17 cellular contexts compared by ENCODE assay signal in genomic region chr22:40416636-40417035, GRCh38. TPM values are rescaled to one million over a fixed set of nuclear protein-coding genes. Genes with fewer than 3 reads are reported as not detected.
DNase-seq lines count a peak whose midpoint lies in the region; ATAC-seq lines count a peak whose summit lies in the region.
"Had no signal": no experiment of that assay in that cellular context is flagged by ENCODE, and none has a peak within 500 bp of the region (broad histone marks: within the 10 kb centered on the region; RNA-seq: fewer than 3 reads in every experiment).

No MANE protein-coding gene starts in this region.

- H2AK5ac ChIP-seq in neuronal stem cell (ENCODE audit: low read depth, low read length): no peak overlapping the region

- H3K9me2 ChIP-seq in Karpas-422 (replicated peaks; ENCODE audit: insufficient read depth, low read length): no peaks in the 10 kb centered on the region

- peak overlapping the region; percentile 72 for H3K27ac Mint-ChIP-seq in activated CD4-positive, alpha-beta T cell treated with anti-CD3 and anti-CD28 coated beads for 36 hours
- peak overlapping the region; percentile 84 for H3K27ac Mint-ChIP-seq in activated naive CD8-positive, alpha-beta T cell treated with anti-CD3 and anti-CD28 coated beads, Interleukin-2, amount 50 U/mL, for 24 hours

- H2BK15ac ChIP-seq in neuronal stem cell (ENCODE audit: low read length): no peak overlapping the region

- H3K4me3 ChIP-seq in Karpas-422 (ENCODE audit: low read length) (peak overlapping the region; percentile 42; the same call in 1 of the 2 replicates), neuronal stem cell (ENCODE audit: low read length in 2 of 2) (no peak overlapping the region)
- H3K4me3 ChIP-seq: GM23248, transverse colon had no signal

- H3K79me1 ChIP-seq in neuronal stem cell (ENCODE audit: low read depth, low read length): peaks cover 1% of the 10 kb centered on the region

- POLR2A ChIA-PET in activated CD4-positive, alpha-beta T cell treated with anti-CD3 and anti-CD28 coated beads for 36 hours (lab: Charles Lee): no interaction called here

- intact Hi-C loops in activated CD4-positive, alpha-beta T cell treated with anti-CD3 and anti-CD28 coated beads for 36 hours (cut with DNase I, micrococcal nuclease): no loop called here

- peak overlapping the region; percentile 84; the same call in 1 of the 2 replicates for H3K9ac ChIP-seq in Karpas-422 (ENCODE audit: low read length)
- no peak overlapping the region for H3K9ac ChIP-seq in neuronal stem cell (ENCODE audit: low read depth, low read length, poor library complexity)
- H3K9ac ChIP-seq: GM23248 had no signal

- H3K4ac ChIP-seq in neuronal stem cell (ENCODE audit: low read length): no peak overlapping the region

- no peak overlapping the region for H2BK12ac ChIP-seq in neuronal stem cell (ENCODE audit: low read length)

- no peak overlapping the region for H2BK120ac ChIP-seq in neuronal stem cell (ENCODE audit: low read depth, low read length)

- no peaks in the 10 kb centered on the region for H4K20me1 ChIP-seq in Karpas-422 (ENCODE audit: insufficient read depth, low read depth, low read length)

- H4K91ac ChIP-seq in neuronal stem cell (ENCODE audit: low read depth, low read length, poor library complexity): no peak overlapping the region

- no peak overlapping the region for H3K18ac ChIP-seq in neuronal stem cell (ENCODE audit: low read length)

- H3K9me3 ChIP-seq in Karpas-422 (ENCODE audit: low read length) (no peaks in the 10 kb centered on the region), neuronal stem cell (replicated peaks in 1 of 2; ENCODE audit: control insufficient read depth in 2 of 2, insufficient read depth in 1 of 2, low read depth in 1 of 2, low read length in 2 of 2) (peaks cover 0 to 3% of the 10 kb centered on the region in 2 donors)
- H3K9me3 ChIP-seq: transverse colon had no signal

- no peaks in the 10 kb centered on the region for H3K9me3 Mint-ChIP-seq in activated CD4-positive, alpha-beta T cell treated with anti-CD3 and anti-CD28 coated beads for 36 hours (ENCODE audit: low read depth)
- H3K9me3 Mint-ChIP-seq in activated naive CD8-positive, alpha-beta T cell treated with anti-CD3 and anti-CD28 coated beads, Interleukin-2, amount 50 U/mL, for 24 hours: no peaks in the 10 kb centered on the region

- no peaks in the 10 kb centered on the region for H3K27me3 ChIP-seq in Karpas-422 (ENCODE audit: low read length)
- no peaks in the 10 kb centered on the region for H3K27me3 ChIP-seq in neuronal stem cell (ENCODE audit: control insufficient read depth in 3 of 3, insufficient read depth in 3 of 3, low read depth in 1 of 3, low read length in 3 of 3)
- H3K27me3 ChIP-seq: transverse colon had no signal

- H3K14ac ChIP-seq in neuronal stem cell (ENCODE audit: low read length): peak overlapping the region; percentile 71

- H3K4me2 ChIP-seq in Karpas-422 (ENCODE audit: low read depth, low read length, poor library complexity, severe bottlenecking): peak overlapping the region; percentile 86
- H3K4me2 ChIP-seq in neuronal stem cell (ENCODE audit: insufficient read depth, low read length, poor library complexity, severe bottlenecking): no peak overlapping the region

- CTCF ChIA-PET in activated CD4-positive, alpha-beta T cell treated with anti-CD3 and anti-CD28 coated beads for 36 hours (lab: Charles Lee): interaction anchor here (3.0 kb wide), 1 partner anchor 71 kb away, joined by 8 read pairs; no protein-coding TSS in a partner anchor

- H2AFZ ChIP-seq in Karpas-422 (ENCODE audit: low read length) (no peak overlapping the region), neuronal stem cell (ENCODE audit: low read length) (no peak overlapping the region)
- H2AFZ ChIP-seq: GM23248 had no signal

- H2BK5ac ChIP-seq in neuronal stem cell (ENCODE audit: low read length): no peak overlapping the region

- no peak for ATAC-seq in activated CD4-positive, alpha-beta T cell treated with anti-CD3 and anti-CD28 coated beads for 36 hours
- no peak for ATAC-seq in activated naive CD8-positive, alpha-beta T cell treated with anti-CD3 and anti-CD28 coated beads, Interleukin-2, amount 50 U/mL, for 24 hours
- ATAC-seq in HG03045 (IDR thresholded peaks at IDR 0.05; ENCODE audit: unreplicated experiment): no peak
- ATAC-seq: PC-3 had no signal

- WGBS in neuronal stem cell (ENCODE audit: extremely low coverage in 2 of 2, insufficient read length in 2 of 2, insufficient replicate concordance in 1 of 2), 2 donors: no CpG with 5 or more reads among the region's 11 CpGs

- no peak overlapping the region for H3K4me3 Mint-ChIP-seq in activated CD4-positive, alpha-beta T cell treated with anti-CD3 and anti-CD28 coated beads for 36 hours
- no peak overlapping the region for H3K4me3 Mint-ChIP-seq in activated naive CD8-positive, alpha-beta T cell treated with anti-CD3 and anti-CD28 coated beads, Interleukin-2, amount 50 U/mL, for 24 hours

- H3K27me3 Mint-ChIP-seq in activated CD4-positive, alpha-beta T cell treated with anti-CD3 and anti-CD28 coated beads for 36 hours: no peaks in the 10 kb centered on the region
- no peaks in the 10 kb centered on the region for H3K27me3 Mint-ChIP-seq in activated naive CD8-positive, alpha-beta T cell treated with anti-CD3 and anti-CD28 coated beads, Interleukin-2, amount 50 U/mL, for 24 hours

- H4K8ac ChIP-seq in neuronal stem cell (ENCODE audit: low read depth, low read length): peak overlapping the region; percentile 72

- peak overlapping the region; percentile 100 for H3K27ac ChIP-seq in Karpas-422 (ENCODE audit: low read length)
- no peak overlapping the region for H3K27ac ChIP-seq in neuronal stem cell (replicated peaks; ENCODE audit: low read length)
- H3K27ac ChIP-seq: GM23248, transverse colon, VCaP had no signal

- H3K23ac ChIP-seq in neuronal stem cell (ENCODE audit: low read depth, low read length, poor library complexity): peak overlapping the region; percentile 43

- H3K36me3 Mint-ChIP-seq in activated CD4-positive, alpha-beta T cell treated with anti-CD3 and anti-CD28 coated beads for 36 hours (ENCODE audit: low read depth): peaks cover 27% of the 10 kb centered on the region
- peaks cover 35% of the 10 kb centered on the region for H3K36me3 Mint-ChIP-seq in activated naive CD8-positive, alpha-beta T cell treated with anti-CD3 and anti-CD28 coated beads, Interleukin-2, amount 50 U/mL, for 24 hours (ENCODE audit: low read depth)

- H3K79me2 ChIP-seq in Karpas-422 (ENCODE audit: low read length): no peaks in the 10 kb centered on the region; the same call in 1 of the 2 replicates

- DNase-seq in activated CD4-positive, alpha-beta T cell treated with anti-CD3 and anti-CD28 coated beads for 36 hours: no peak
- no peak for DNase-seq in activated CD4-positive, alpha-beta T cell treated with anti-CD3 and anti-CD28 coated beads, Interleukin-2, amount 50 U/mL, for 1 hour
- DNase-seq in Karpas-422 (no peak), neuronal stem cell (ENCODE audit: low spot score) (no peak), dermis blood vessel endothelial cell (no peak), NCI-H1436 treated with DMSO at 0.1 percent for 48 hours (lab: John Stamatoyannopoulos, UW) (no peak)
- DNase-seq in activated naive CD8-positive, alpha-beta T cell treated with anti-CD3 and anti-CD28 coated beads, Interleukin-2, amount 50 U/mL, for 24 hours: no peak
- DNase-seq: cortex of kidney; GM23248; Kasumi-1; mesenchymal stem cell; NCI-H524 treated with DMSO at 0.1 percent for 48 hours; PC-3; stimulated activated CD4-positive, alpha-beta T cell treated with anti-CD3 and anti-CD28 coated beads, Interleukin-4, amount 100 ng/mL, for 24 hours; transverse colon had no signal

- H3K36me3 ChIP-seq in Karpas-422 (ENCODE audit: insufficient read depth, low read length) (peaks cover 22% of the 10 kb centered on the region), neuronal stem cell (replicated peaks in 1 of 2; ENCODE audit: control insufficient read depth in 2 of 2, insufficient read depth in 2 of 2, low read length in 2 of 2) (peaks cover 47 to 63% of the 10 kb centered on the region in 2 donors)

- H3K4me1 Mint-ChIP-seq in activated CD4-positive, alpha-beta T cell treated with anti-CD3 and anti-CD28 coated beads for 36 hours: peaks cover 20% of the 10 kb centered on the region
- peaks cover 35% of the 10 kb centered on the region for H3K4me1 Mint-ChIP-seq in activated naive CD8-positive, alpha-beta T cell treated with anti-CD3 and anti-CD28 coated beads, Interleukin-2, amount 50 U/mL, for 24 hours

- H3K4me1 ChIP-seq in Karpas-422 (ENCODE audit: low read length) (peaks cover 86% of the 10 kb centered on the region), neuronal stem cell (ENCODE audit: control insufficient read depth in 2 of 2, insufficient read depth in 1 of 2, low read depth in 1 of 2, low read length in 2 of 2) (no peaks in the 10 kb centered on the region)

RNA-seq across cellular contexts. Expression of gene SGSM3, which starts 46.2 kb away (rescaled TPM):
- total RNA-seq in activated CD4-positive, alpha-beta T cell treated with anti-CD3 and anti-CD28 coated beads for 36 hours: 10 to 100 TPM; 52.7 to 53.4 TPM
- total RNA-seq in Karpas-422 (2014; rRNA removed; shearing (Covaris generic); ENCODE audit: low replicate concordance): 108 and 251 TPM in 2 replicates
- polyA plus RNA-seq in neuronal stem cell (2013, experiment 1 of 2): 57.4 TPM
- polyA plus RNA-seq in neuronal stem cell (2013, experiment 2 of 2): 53.6 TPM
- 50.4 and 72.5 TPM in 2 replicates for total RNA-seq in dermis blood vessel endothelial cell
